In the genomic region with DNA sequence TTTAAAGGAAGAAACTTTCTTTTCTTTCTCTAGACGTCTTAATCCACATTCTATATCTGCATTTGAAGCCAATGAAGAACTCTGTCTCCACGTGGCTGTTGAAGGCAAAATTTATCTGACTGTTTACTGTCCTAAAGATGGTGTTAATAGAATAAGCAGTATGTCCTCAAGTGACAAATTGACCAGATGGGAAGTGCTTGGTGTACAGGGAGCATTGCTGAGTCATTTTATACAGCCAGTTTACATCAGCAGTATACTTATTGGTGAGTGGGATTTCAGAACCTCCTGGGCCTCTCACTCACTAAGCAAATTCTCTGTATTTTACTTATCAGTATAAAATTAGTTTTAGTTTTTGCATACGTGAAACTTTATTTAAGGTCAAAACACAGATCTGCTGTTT, we compare ENCODE assay signal across 22 cellular contexts. TPM values are rescaled to one million over a fixed set of nuclear protein-coding genes. Genes with fewer than 3 reads are reported as not detected.
DNase-seq lines count a peak whose midpoint lies in the region; ATAC-seq and TF ChIP-seq lines count a peak whose summit lies in the region.
"Had no signal": no experiment of that assay in that cellular context is flagged by ENCODE, and none has a peak within 500 bp of the region (broad histone marks: within the 10 kb centered on the region; RNA-seq: fewer than 3 reads in every experiment).

No MANE protein-coding gene starts in this region.

- TF ChIP-seq POLR2A in sigmoid colon (IDR thresholded peaks at IDR 0.05) = no peak

- H3K36me3 ChIP-seq in sigmoid colon = no peaks in the 10 kb centered on the region
- H3K36me3 ChIP-seq: heart left ventricle, SJSA1 had no signal

- DNase-seq in DMS53 (lab: John Stamatoyannopoulos, UW) = peak; percentile 53
- peak; percentile 3 to 10 for DNase-seq in cardiac fibroblast (ENCODE audit: low read depth in 2 of 2)
- DNase-seq in SHP77 (lab: John Stamatoyannopoulos, UW) = no peak
- DNase-seq in hepatic stellate cell (ENCODE audit: low spot score) = no peak
- DNase-seq in sigmoid colon = no peak
- DNase-seq: activated CD8-positive, alpha-beta memory T cell treated with anti-CD3 and anti-CD28 coated beads for 24 hours; activated naive CD4-positive, alpha-beta T cell; body of pancreas; effector memory CD8-positive, alpha-beta T cell; H7; heart left ventricle; left cardiac atrium; NCI-H187 treated with DMSO at 0.1 percent for 48 hours; NK-92 treated with Interleukin-12 subunit alpha and Interleukin-12 subunit beta, amount 100 ng/mL, for 24 hours; retina; stimulated activated CD4-positive, alpha-beta T cell treated with anti-CD3 and anti-CD28 coated beads, Interleukin-2, amount 100 ng/mL, for 24 hours had no signal

- intact Hi-C loops in sigmoid colon (cut with DNase I) = no loop called here

- WGBS in sigmoid colon, 2 donors = 41 to 48% methylated on average over 3 of the region's 3 CpGs

- TF ChIP-seq EP300 in sigmoid colon (IDR thresholded peaks at IDR 0.05) = no peak

- no peaks in the 10 kb centered on the region for H3K9me3 ChIP-seq in sigmoid colon
- H3K9me3 ChIP-seq: body of pancreas, heart left ventricle, SJSA1 had no signal

- no peak overlapping the region for H3K27ac ChIP-seq in sigmoid colon
- H3K27ac ChIP-seq: body of pancreas, heart left ventricle, SJSA1 had no signal

- no peaks in the 10 kb centered on the region for H3K4me1 ChIP-seq in sigmoid colon
- H3K4me1 ChIP-seq: body of pancreas, heart left ventricle, SJSA1 had no signal

- peak; percentile 76 for ATAC-seq in GM21717 (IDR thresholded peaks at IDR 0.05; ENCODE audit: unreplicated experiment)
- ATAC-seq in HG03565 (IDR thresholded peaks at IDR 0.05; ENCODE audit: unreplicated experiment) = peak; percentile 71
- no peak for ATAC-seq in GM18909 (IDR thresholded peaks at IDR 0.05; ENCODE audit: poor library complexity, unreplicated experiment)
- ATAC-seq: body of pancreas; effector memory CD8-positive, alpha-beta T cell; heart left ventricle; left cardiac atrium had no signal

- TF ChIP-seq CTCF in cardiac fibroblast (IDR thresholded peaks at IDR 0.05; ENCODE audit: low read depth, low read length) = no peak
- TF ChIP-seq CTCF in sigmoid colon (IDR thresholded peaks at IDR 0.05) = no peak

- no peaks in the 10 kb centered on the region for H3K27me3 ChIP-seq in sigmoid colon
- H3K27me3 ChIP-seq: body of pancreas, heart left ventricle had no signal

- H3K4me3 ChIP-seq in cardiac fibroblast (replicated peaks in 1 of 2; ENCODE audit: low read depth in 2 of 2, low read length in 2 of 2) = no peak overlapping the region
- H3K4me3 ChIP-seq in sigmoid colon = no peak overlapping the region
- H3K4me3 ChIP-seq: body of pancreas, heart left ventricle, SJSA1 had no signal

RNA-seq across cellular contexts. Expression of a gene that starts 33.7 kb away (rescaled TPM):
- total RNA-seq in sigmoid colon = not detected
- not detected for polyA plus RNA-seq in sigmoid colon
- total RNA-seq: body of pancreas, H7, heart left ventricle, left cardiac atrium, SJSA1, ureter had no signal
- polyA plus RNA-seq: AG04450, heart left ventricle had no signal

RNA-seq across cellular contexts. Expression of a gene that starts 44.0 kb away (rescaled TPM):
- not detected for total RNA-seq in sigmoid colon
- polyA plus RNA-seq in sigmoid colon = under 1 TPM in 1 of 3 donors, not detected in 2; 0.15 TPM
- total RNA-seq: body of pancreas, H7, heart left ventricle, left cardiac atrium, SJSA1 had no signal
- polyA plus RNA-seq: AG04450, heart left ventricle had no signal

Comparison
In these comparisons a context has a peak if more than half of its experiments do, and no peak if none do; other contexts are left out.
1. DNase-seq: peak in DMS53 (single experiment) and cardiac fibroblast (2 of 2); none in SHP77 (0 of 2), hepatic stellate cell (single experiment) and sigmoid colon (single experiment).